20 cellular contexts compared by ENCODE assay signal in genomic region chr12:122749569-122750332, GRCh38. TPM values are rescaled to one million over a fixed set of nuclear protein-coding genes. Genes with fewer than 3 reads are reported as not detected.
DNase-seq lines count a peak whose midpoint lies in the region; ATAC-seq and TF ChIP-seq lines count a peak whose summit lies in the region.
"Had no signal": no experiment of that assay in that cellular context is flagged by ENCODE, and none has a peak within 500 bp of the region (broad histone marks: within the 10 kb centered on the region; RNA-seq: fewer than 3 reads in every experiment).

No MANE protein-coding gene starts in this region.

- 93% methylated on average over 5 to 6 of the region's 6 CpGs for WGBS in endodermal cell (ENCODE audit: insufficient coverage in 1 of 2, insufficient read length in 1 of 2), 2 experiments

- ATAC-seq in activated naive CD4-positive, alpha-beta T cell treated with anti-CD3 and anti-CD28 coated beads, Interleukin-2, amount 50 U/mL, for 72 hours, result no peak
- ATAC-seq in GM18498 (IDR thresholded peaks at IDR 0.05; ENCODE audit: unreplicated experiment) (no peak), HG03457 (IDR thresholded peaks at IDR 0.05; ENCODE audit: unreplicated experiment) (no peak)
- ATAC-seq: activated CD8-positive, alpha-beta T cell treated with anti-CD3 and anti-CD28 coated beads for 36 hours; stimulated activated effector memory CD8-positive, alpha-beta T cell treated with anti-CD3 and anti-CD28 coated beads, Interleukin-12 subunit alpha, Interleukin-12 subunit beta, amount 100 ng/mL, for 72 hours had no signal

- no peak overlapping the region for H3K27ac ChIP-seq in endodermal cell (ENCODE audit: low read depth, low read length)

- peaks cover 12% of the 10 kb centered on the region for H3K36me3 ChIP-seq in endodermal cell (ENCODE audit: control insufficient read depth, insufficient read depth, low read length)

- H3K4me3 Mint-ChIP-seq in activated naive CD4-positive, alpha-beta T cell treated with anti-CD3 and anti-CD28 coated beads, Interleukin-2, amount 50 U/mL, for 24 hours, result peak overlapping the region; percentile 20
- H3K4me3 Mint-ChIP-seq in endodermal cell, result no peak overlapping the region
- H3K4me3 Mint-ChIP-seq: activated CD8-positive, alpha-beta T cell treated with anti-CD3 and anti-CD28 coated beads for 36 hours; stimulated activated effector memory CD8-positive, alpha-beta T cell treated with anti-CD3 and anti-CD28 coated beads, Interleukin-12 subunit alpha, Interleukin-12 subunit beta, amount 100 ng/mL, for 72 hours had no signal

- no peaks in the 10 kb centered on the region for H3K27me3 Mint-ChIP-seq in activated naive CD4-positive, alpha-beta T cell treated with anti-CD3 and anti-CD28 coated beads, Interleukin-2, amount 50 U/mL, for 24 hours
- H3K27me3 Mint-ChIP-seq in endodermal cell (ENCODE audit: insufficient read depth), result no peaks in the 10 kb centered on the region
- H3K27me3 Mint-ChIP-seq: activated CD8-positive, alpha-beta T cell treated with anti-CD3 and anti-CD28 coated beads for 36 hours had no signal

- H3K27me3 ChIP-seq in endodermal cell (ENCODE audit: control insufficient read depth, insufficient read depth, low read length, poor library complexity, severe bottlenecking), result no peaks in the 10 kb centered on the region

- peaks cover 10% of the 10 kb centered on the region for H3K36me3 Mint-ChIP-seq in activated naive CD4-positive, alpha-beta T cell treated with anti-CD3 and anti-CD28 coated beads, Interleukin-2, amount 50 U/mL, for 24 hours
- H3K36me3 Mint-ChIP-seq in activated naive CD4-positive, alpha-beta T cell treated with anti-CD3 and anti-CD28 coated beads, Interleukin-2, amount 50 U/mL, for 72 hours, result peaks cover 19% of the 10 kb centered on the region in 2 donors
- H3K36me3 Mint-ChIP-seq in endodermal cell (ENCODE audit: low read depth), result peaks cover 11% of the 10 kb centered on the region

- H3K9ac ChIP-seq in endodermal cell (ENCODE audit: extremely low read depth, low read length, poor library complexity, severe bottlenecking), result no peak overlapping the region

- H3K4me1 Mint-ChIP-seq in activated naive CD4-positive, alpha-beta T cell treated with anti-CD3 and anti-CD28 coated beads, Interleukin-2, amount 50 U/mL, for 24 hours, result peaks cover 28% of the 10 kb centered on the region
- peaks cover 19% of the 10 kb centered on the region for H3K4me1 Mint-ChIP-seq in endodermal cell

- peaks cover 4% of the 10 kb centered on the region for H3K4me1 ChIP-seq in endodermal cell (ENCODE audit: control insufficient read depth, insufficient read depth, low read length)

- peak overlapping the region; percentile 59 for H3K27ac Mint-ChIP-seq in activated naive CD4-positive, alpha-beta T cell treated with anti-CD3 and anti-CD28 coated beads, Interleukin-2, amount 50 U/mL, for 24 hours
- H3K27ac Mint-ChIP-seq in activated naive CD4-positive, alpha-beta T cell treated with anti-CD3 and anti-CD28 coated beads, Interleukin-2, amount 50 U/mL, for 72 hours, result no peak overlapping the region
- peak overlapping the region; percentile 7 for H3K27ac Mint-ChIP-seq in endodermal cell
- H3K27ac Mint-ChIP-seq: stimulated activated effector memory CD8-positive, alpha-beta T cell treated with anti-CD3 and anti-CD28 coated beads, Interleukin-12 subunit alpha, Interleukin-12 subunit beta, amount 100 ng/mL, for 72 hours had no signal

- H3K4me3 ChIP-seq in endodermal cell (ENCODE audit: low read length), result no peak overlapping the region
- H3K4me3 ChIP-seq: lung had no signal

- H3K9me3 ChIP-seq in endodermal cell (ENCODE audit: control insufficient read depth, low read length), result no peaks in the 10 kb centered on the region

- H3K9me3 Mint-ChIP-seq in activated naive CD4-positive, alpha-beta T cell treated with anti-CD3 and anti-CD28 coated beads, Interleukin-2, amount 50 U/mL, for 24 hours, result no peaks in the 10 kb centered on the region
- H3K9me3 Mint-ChIP-seq in activated naive CD4-positive, alpha-beta T cell treated with anti-CD3 and anti-CD28 coated beads, Interleukin-2, amount 50 U/mL, for 72 hours, result no peaks in the 10 kb centered on the region
- H3K9me3 Mint-ChIP-seq in endodermal cell, result peaks cover 2% of the 10 kb centered on the region
- H3K9me3 Mint-ChIP-seq: activated CD8-positive, alpha-beta T cell treated with anti-CD3 and anti-CD28 coated beads for 36 hours; stimulated activated effector memory CD8-positive, alpha-beta T cell treated with anti-CD3 and anti-CD28 coated beads, Interleukin-12 subunit alpha, Interleukin-12 subunit beta, amount 100 ng/mL, for 72 hours had no signal

- no peak for TF ChIP-seq CTCF in endodermal cell (conservative IDR thresholded peaks at IDR 0.05)

- no peak for DNase-seq in activated naive CD4-positive, alpha-beta T cell treated with anti-CD3 and anti-CD28 coated beads, Interleukin-2, amount 50 U/mL, for 72 hours (ENCODE audit: low spot score in 2 of 2)
- peak; percentile 95 for DNase-seq in NCI-H2227 (lab: John Stamatoyannopoulos, UW; ENCODE audit: unreplicated experiment)
- DNase-seq in endodermal cell, result peak; percentile 80
- DNase-seq in ureter (ENCODE audit: low spot score), result peak; percentile 25
- DNase-seq in stimulated activated naive CD4-positive, alpha-beta T cell treated with Interleukin-2 at 50 U/mL for 16 hours (lab: John Stamatoyannopoulos, UW), result no peak
- DNase-seq: activated CD8-positive, alpha-beta T cell treated with anti-CD3 and anti-CD28 coated beads for 36 hours; activated naive CD4-positive, alpha-beta T cell; AML-193; hypothalamus; MV-4-11; stimulated activated CD4-positive, alpha-beta T cell treated with anti-CD3 and anti-CD28 coated beads, Interleukin-1b, Interleukin-23, amount 100 ng/mL, for 48 hours had no signal

RNA-seq across cellular contexts. Expression of gene DENR, which starts 2.9 kb away (rescaled TPM):
- total RNA-seq in activated naive CD4-positive, alpha-beta T cell treated with anti-CD3 and anti-CD28 coated beads, Interleukin-2, amount 50 U/mL, for 72 hours, result 10 to 100 TPM; 58.6 to 65.0 TPM
- total RNA-seq in endodermal cell (10 to 100 TPM; 85.8 to 86.1 TPM), ureter (44.1 TPM)
- polyA plus RNA-seq in endodermal cell (2013, experiment 1 of 2), result 48.9 TPM
- polyA plus RNA-seq in endodermal cell (2013, experiment 2 of 2), result 48.6 TPM

RNA-seq across cellular contexts. Expression of gene HCAR1, which starts 19.1 kb away (rescaled TPM):
- 1 to 10 TPM in 1 of 2 donors, under 1 TPM in 1; 0.52 to 1.8 TPM for total RNA-seq in activated naive CD4-positive, alpha-beta T cell treated with anti-CD3 and anti-CD28 coated beads, Interleukin-2, amount 50 U/mL, for 72 hours
- under 1 TPM in 1 of 2 donors, not detected in 1; 0.04 TPM for total RNA-seq in endodermal cell
- not detected for polyA plus RNA-seq in endodermal cell (2013, experiment 1 of 2)
- not detected for polyA plus RNA-seq in endodermal cell (2013, experiment 2 of 2)
- 16.3 TPM for total RNA-seq in ureter
- total RNA-seq: G401 had no signal

RNA-seq across cellular contexts. Expression of gene CCDC62, which starts 24.6 kb away (rescaled TPM):
- 1 to 10 TPM in 1 of 2 donors, under 1 TPM in 1; 0.37 to 1.8 TPM for total RNA-seq in activated naive CD4-positive, alpha-beta T cell treated with anti-CD3 and anti-CD28 coated beads, Interleukin-2, amount 50 U/mL, for 72 hours
- total RNA-seq in endodermal cell (1 to 10 TPM; 1.3 to 1.6 TPM), ureter (0.36 TPM)
- polyA plus RNA-seq in endodermal cell (2013, experiment 1 of 2), result 0.43 TPM
- polyA plus RNA-seq in endodermal cell (2013, experiment 2 of 2), result 0.25 TPM

RNA-seq across cellular contexts. Expression of gene HCAR3, which starts 33.1 kb away (rescaled TPM):
- total RNA-seq in activated naive CD4-positive, alpha-beta T cell treated with anti-CD3 and anti-CD28 coated beads, Interleukin-2, amount 50 U/mL, for 72 hours, result under 1 TPM in 1 of 2 donors, not detected in 1; 0.09 TPM
- not detected for total RNA-seq in endodermal cell
- not detected for polyA plus RNA-seq in endodermal cell (2013, experiment 1 of 2)
- polyA plus RNA-seq in endodermal cell (2013, experiment 2 of 2), result not detected
- total RNA-seq in ureter, result 12.3 TPM
- total RNA-seq: activated CD8-positive, alpha-beta T cell treated with anti-CD3 and anti-CD28 coated beads for 36 hours; epithelial cell of proximal tubule; G401; pulmonary artery endothelial cell had no signal

RNA-seq across cellular contexts. Expression of gene HCAR2, which starts 46.6 kb away (rescaled TPM):
- under 1 TPM in 1 of 2 donors, not detected in 1; 0.39 TPM for total RNA-seq in activated naive CD4-positive, alpha-beta T cell treated with anti-CD3 and anti-CD28 coated beads, Interleukin-2, amount 50 U/mL, for 72 hours
- not detected for total RNA-seq in endodermal cell
- not detected for polyA plus RNA-seq in endodermal cell (2013, experiment 1 of 2)
- polyA plus RNA-seq in endodermal cell (2013, experiment 2 of 2), result not detected
- total RNA-seq in ureter, result 10.4 TPM
- total RNA-seq: activated CD8-positive, alpha-beta T cell treated with anti-CD3 and anti-CD28 coated beads for 36 hours; epithelial cell of proximal tubule; G401; pulmonary artery endothelial cell; T-helper 2 cell treated with Interferon-gamma antibody and Interleukin-4, amounts not matched to agents 100 ng/mL and 5 ng/mL, for 36 hours had no signal

Comparison
In these comparisons a context has a peak if more than half of its experiments do, and no peak if none do; other contexts are left out.
1. H3K27ac Mint-ChIP-seq: peak in activated naive CD4-positive, alpha-beta T cell treated with anti-CD3 and anti-CD28 coated beads, Interleukin-2, amount 50 U/mL, for 24 hours (single experiment) and endodermal cell (single experiment); none in activated naive CD4-positive, alpha-beta T cell treated with anti-CD3 and anti-CD28 coated beads, Interleukin-2, amount 50 U/mL, for 72 hours (0 of 2).
2. DNase-seq: peak in NCI-H2227 (single experiment), endodermal cell (single experiment) and ureter (single experiment); none in activated naive CD4-positive, alpha-beta T cell treated with anti-CD3 and anti-CD28 coated beads, Interleukin-2, amount 50 U/mL, for 72 hours (0 of 2) and stimulated activated naive CD4-positive, alpha-beta T cell treated with Interleukin-2 at 50 U/mL for 16 hours (single experiment).